In genomic region chr3:178325330-178325729, GRCh38 we compare ENCODE assay signal across 9 cellular contexts.
DNase-seq lines count a peak whose midpoint lies in the region; ATAC-seq lines count a peak whose summit lies in the region.
"Had no signal": no experiment of that assay in that cellular context is flagged by ENCODE, and none has a peak within 500 bp of the region (broad histone marks: within the 10 kb centered on the region; RNA-seq: fewer than 3 reads in every experiment).

No MANE protein-coding gene starts in this region.

- no peak for ATAC-seq in left lobe of liver
- ATAC-seq in HG03469 (IDR thresholded peaks at IDR 0.05; ENCODE audit: unreplicated experiment), result no peak

- in situ Hi-C loops in G401 (cut with HindIII; ENCODE audit: low sequenced_read_pairs), result no loop called here

- DNase-seq in G401 (ENCODE audit: low spot score) (peak; percentile 65), NCI-H2227 (lab: John Stamatoyannopoulos, UW; ENCODE audit: unreplicated experiment) (peak; percentile 29), dermis blood vessel endothelial cell (peak; percentile 63), pons (ENCODE audit: low spot score) (peak; percentile 43), left lobe of liver (ENCODE audit: low spot score) (no peak), GF-D8 (lab: John Stamatoyannopoulos, UW) (no peak), Ammon's horn (ENCODE audit: low spot score) (no peak)
- DNase-seq: stimulated activated CD4-positive, alpha-beta T cell treated with anti-CD3 and anti-CD28 coated beads, Interleukin-4, amount 100 ng/mL, for 4 hours had no signal

Comparison
In these comparisons a context has a peak if more than half of its experiments do, and no peak if none do; other contexts are left out.
1. DNase-seq: peak in G401 (single experiment), NCI-H2227 (single experiment), dermis blood vessel endothelial cell (single experiment) and pons (single experiment); none in left lobe of liver (single experiment), GF-D8 (single experiment) and Ammon's horn (single experiment).